ENCODE assay signal across 15 cellular contexts in the genomic region with DNA sequence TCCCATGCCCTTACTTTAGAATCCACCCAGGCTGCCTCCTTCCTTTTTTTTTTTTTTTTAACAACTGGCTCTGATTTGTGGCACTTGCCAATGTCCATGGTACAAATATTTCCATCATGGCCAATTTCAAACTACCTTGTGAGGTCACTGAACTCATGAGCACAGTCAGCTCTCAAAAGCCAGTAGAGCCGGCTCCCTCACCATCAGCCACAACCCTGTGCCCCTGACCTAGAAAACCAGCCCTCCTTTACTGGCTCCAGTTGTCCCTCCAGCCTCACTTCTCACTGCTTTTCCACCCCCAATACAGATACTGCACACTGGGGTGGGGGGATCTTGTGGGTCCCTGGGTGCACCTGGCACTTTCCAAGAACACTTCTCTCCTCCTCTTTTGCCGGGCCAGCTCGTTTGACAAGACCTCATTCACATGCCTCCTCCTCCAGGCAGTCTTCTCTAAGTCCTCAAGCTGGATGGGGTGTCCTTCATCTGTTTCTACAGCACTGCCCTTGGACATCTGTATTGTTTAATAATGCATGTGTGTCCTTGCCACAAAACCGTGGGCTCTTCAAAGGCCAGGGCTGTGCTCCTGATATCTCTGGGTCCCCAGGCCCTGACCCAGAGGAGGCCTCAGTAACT. TPM values are rescaled to one million over a fixed set of nuclear protein-coding genes. Genes with fewer than 3 reads are reported as not detected.
"Had no signal": no experiment of that assay in that cellular context is flagged by ENCODE, and none has a peak within 500 bp of the region (broad histone marks: within the 10 kb centered on the region; RNA-seq: fewer than 3 reads in every experiment).

No MANE protein-coding gene starts in this region.

- H3K4me1 Mint-ChIP-seq: activated naive CD8-positive, alpha-beta T cell treated with anti-CD3 and anti-CD28 coated beads, Interleukin-2, amount 10 ng/mL, durations not matched to agents 7 days and 5 days had no signal

- H3K27me3 Mint-ChIP-seq: activated naive CD8-positive, alpha-beta T cell treated with anti-CD3 and anti-CD28 coated beads, Interleukin-2, amount 10 ng/mL, durations not matched to agents 7 days and 5 days; stimulated activated naive CD8-positive, alpha-beta T cell treated with anti-CD3 and anti-CD28 coated beads, Interleukin-15, Interleukin-2, amounts not matched to agents 100 ng/mL and 50 ng/mL, for 24 hours had no signal

- H3K4me1 ChIP-seq: testis, uterus had no signal

- FAIRE-seq: colon had no signal

- H3K27me3 ChIP-seq: testis, uterus had no signal

- H3K9me3 ChIP-seq: mucosa of descending colon, testis, uterus had no signal

- H3K36me3 Mint-ChIP-seq: activated naive CD8-positive, alpha-beta T cell treated with anti-CD3 and anti-CD28 coated beads, Interleukin-2, amount 10 ng/mL, durations not matched to agents 7 days and 5 days; naive thymus-derived CD8-positive, alpha-beta T cell had no signal

- H3K36me3 ChIP-seq: uterus had no signal

- ATAC-seq: activated T-cell treated with anti-CD3 and anti-CD28 coated beads, Interleukin-2, amount 50 U/mL, for 4 hours; naive thymus-derived CD8-positive, alpha-beta T cell had no signal

- H3K27ac ChIP-seq: testis, uterus had no signal

- H3K9me3 Mint-ChIP-seq: activated naive CD8-positive, alpha-beta T cell treated with anti-CD3 and anti-CD28 coated beads, Interleukin-2, amount 10 ng/mL, durations not matched to agents 7 days and 5 days; activated T-cell treated with anti-CD3 and anti-CD28 coated beads, Interleukin-2, amount 50 U/mL, for 4 hours; naive thymus-derived CD8-positive, alpha-beta T cell; stimulated activated naive CD8-positive, alpha-beta T cell treated with anti-CD3 and anti-CD28 coated beads, Interleukin-15, Interleukin-2, amounts not matched to agents 100 ng/mL and 50 ng/mL, for 24 hours had no signal

- H3K27ac Mint-ChIP-seq: activated naive CD8-positive, alpha-beta T cell treated with anti-CD3 and anti-CD28 coated beads, Interleukin-2, amount 10 ng/mL, durations not matched to agents 7 days and 5 days; naive thymus-derived CD8-positive, alpha-beta T cell; stimulated activated naive CD8-positive, alpha-beta T cell treated with anti-CD3 and anti-CD28 coated beads, Interleukin-15, Interleukin-2, amounts not matched to agents 100 ng/mL and 50 ng/mL, for 24 hours had no signal

- DNase-seq: activated CD4-positive, alpha-beta T cell treated with anti-CD3 and anti-CD28 coated beads for 1 hour; activated CD4-positive, alpha-beta T cell treated with anti-CD3 and anti-CD28 coated beads, Interleukin-2, amount 50 U/mL, for 48 hours; activated gamma-delta T cell treated with Interleukin-2 at 50 U/mL for 16 hours; activated naive CD8-positive, alpha-beta T cell treated with anti-CD3 and anti-CD28 coated beads, Interleukin-2, amount 10 ng/mL, durations not matched to agents 7 days and 5 days; activated T-cell treated with anti-CD3 and anti-CD28 coated beads, Interleukin-2, amount 50 U/mL, for 4 hours; aorta; effector CD4-positive, alpha-beta T cell; hypothalamus; naive thymus-derived CD8-positive, alpha-beta T cell; stimulated activated CD4-positive, alpha-beta T cell treated with anti-CD3 and anti-CD28 coated beads, Interleukin-2, amount 100 ng/mL, for 48 hours; testis; uterus had no signal

- H3K4me3 Mint-ChIP-seq: activated naive CD8-positive, alpha-beta T cell treated with anti-CD3 and anti-CD28 coated beads, Interleukin-2, amount 10 ng/mL, durations not matched to agents 7 days and 5 days; activated T-cell treated with anti-CD3 and anti-CD28 coated beads, Interleukin-2, amount 50 U/mL, for 4 hours; naive thymus-derived CD8-positive, alpha-beta T cell; stimulated activated naive CD8-positive, alpha-beta T cell treated with anti-CD3 and anti-CD28 coated beads, Interleukin-15, Interleukin-2, amounts not matched to agents 100 ng/mL and 50 ng/mL, for 24 hours had no signal

- H3K4me3 ChIP-seq: mucosa of descending colon, testis, uterus had no signal

RNA-seq across cellular contexts. Expression of a gene that starts 35.5 kb away (rescaled TPM):
- total RNA-seq: naive thymus-derived CD8-positive, alpha-beta T cell had no signal
- polyA plus RNA-seq: naive thymus-derived CD8-positive, alpha-beta T cell had no signal
